In the genomic region with DNA sequence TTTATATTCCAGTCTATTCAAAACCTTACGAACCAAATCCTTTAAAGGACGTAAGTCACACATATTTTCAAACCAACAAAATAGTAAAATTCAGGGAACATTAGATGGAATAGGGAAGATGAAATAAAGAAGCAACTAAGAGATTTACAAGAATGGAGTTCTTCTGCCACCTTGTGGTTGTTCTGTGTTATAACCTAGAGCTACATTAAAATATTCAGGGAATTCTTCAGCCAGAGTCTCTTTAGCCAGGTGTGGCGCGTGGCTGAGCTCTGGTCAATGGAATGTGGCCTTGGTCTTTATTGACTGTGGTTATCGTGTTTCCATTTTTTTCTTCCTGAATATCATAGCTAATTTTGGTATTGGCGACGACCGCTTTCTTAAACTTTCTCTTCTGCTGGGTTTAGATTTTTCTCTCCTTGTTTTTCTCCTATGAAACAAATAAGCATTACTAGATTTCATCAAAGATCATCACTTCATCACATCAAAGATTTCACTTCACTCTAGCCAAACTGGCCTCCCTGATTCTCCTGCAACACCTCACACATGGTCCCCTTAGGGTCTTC, we compare ENCODE assay signal across 7 cellular contexts.
DNase-seq lines count a peak whose midpoint lies in the region; FAIRE-seq and TF ChIP-seq lines count a peak whose summit lies in the region.

No MANE protein-coding gene starts in this region.

- H3K9ac ChIP-seq in mammary epithelial cell (ENCODE audit: insufficient read depth, low read length): no peak overlapping the region
- H3K9ac ChIP-seq in kidney (ENCODE audit: low read length in 2 of 2): no peak overlapping the region

- POLR2A ChIA-PET in GM10248 (lab: Yijun Ruan, JAX): no interaction called here

- no peak overlapping the region for H2AFZ ChIP-seq in mammary epithelial cell (ENCODE audit: low read depth, low read length)

- no peak overlapping the region for H3K4me2 ChIP-seq in mammary epithelial cell (ENCODE audit: insufficient read depth, low read depth, low read length)

- no peaks in the 10 kb centered on the region for H3K36me3 ChIP-seq in mammary epithelial cell (ENCODE audit: insufficient read depth, low read length)
- no peaks in the 10 kb centered on the region for H3K36me3 ChIP-seq in kidney (ENCODE audit: control insufficient read depth in 1 of 2, insufficient read depth in 2 of 2, low read length in 2 of 2)
- no peaks in the 10 kb centered on the region for H3K36me3 ChIP-seq in tibial nerve

- H3K27me3 ChIP-seq in mammary epithelial cell (ENCODE audit: insufficient read depth, low read length): no peaks in the 10 kb centered on the region
- no peaks in the 10 kb centered on the region for H3K27me3 ChIP-seq in tibial nerve

- FAIRE-seq in kidney (lab: Jason Lieb, UNC): peak; percentile 96

- TF ChIP-seq POLR2A in tibial nerve (IDR thresholded peaks at IDR 0.05): no peak

- H3K27ac ChIP-seq in mammary epithelial cell (ENCODE audit: insufficient read depth, low read depth, low read length) (no peak overlapping the region), kidney (ENCODE audit: low read depth in 2 of 2, low read length in 2 of 2) (no peak overlapping the region), tibial nerve (no peak overlapping the region)

- CTCF ChIA-PET in GM10248 (lab: Yijun Ruan, JAX): interaction anchor here (0.6 to 3.9 kb wide), 26 partner anchors 10 to 621 kb away, joined by 3 to 22 read pairs (median 4); no protein-coding TSS in a partner anchor
- CTCF ChIA-PET in mammary epithelial cell (lab: Charles Lee; ENCODE audit: low non-redundant PET): no interaction called here

- no peaks in the 10 kb centered on the region for H3K79me2 ChIP-seq in mammary epithelial cell (ENCODE audit: insufficient read depth, low read length)

- in situ Hi-C loops in mammary epithelial cell (cut with MboI; ENCODE audit: low sequenced_read_pairs in 2 of 2): no loop called here

- peak; percentile 63 for TF ChIP-seq CTCF in GM10248 (IDR thresholded peaks at IDR 0.05; ENCODE audit: control extremely low read depth, extremely low read depth, low read depth, missing control alignments)
- TF ChIP-seq CTCF in mammary epithelial cell (conservative IDR thresholded peaks at IDR 0.05 in 1 of 2, IDR thresholded peaks at IDR 0.05 in 1 of 2; ENCODE audit: extremely low read depth in 1 of 2, insufficient read depth in 1 of 2, low read depth in 1 of 2, low read length in 2 of 2): peak; percentile 53 to 65
- peak; percentile 61 for TF ChIP-seq CTCF in kidney (IDR thresholded peaks at IDR 0.05; ENCODE audit: borderline replicate concordance, extremely low read depth, insufficient read depth)
- TF ChIP-seq CTCF in tibial nerve (IDR thresholded peaks at IDR 0.05): peak; percentile 59 to 83 (median 68)

- BruUV-seq in mammary epithelial cell (replicated peaks; lab: Mats Ljungman, UMichigan): no TSS peak

- TF ChIP-seq EP300 in tibial nerve (IDR thresholded peaks at IDR 0.05): no peak

- H3K4me1 ChIP-seq in mammary epithelial cell (ENCODE audit: insufficient read depth, low read length) (no peaks in the 10 kb centered on the region), kidney (ENCODE audit: control insufficient read depth in 1 of 2, insufficient read depth in 1 of 2, low read depth in 1 of 2, low read length in 2 of 2) (no peaks in the 10 kb centered on the region), tibial nerve (peaks cover 0 to 5% (median 0%) of the 10 kb centered on the region in 4 donors)

- H3K4me3 ChIP-seq in mammary epithelial cell (replicated peaks in 1 of 3; ENCODE audit: insufficient read depth in 1 of 3, low read depth in 2 of 3, low read length in 3 of 3) (no peak overlapping the region), kidney (ENCODE audit: low read length in 2 of 2) (no peak overlapping the region), tibial nerve (no peak overlapping the region)

- DNase-seq in GM10248 (ENCODE audit: extremely low spot score) (peak; percentile 34), HT1080 (ENCODE audit: low read depth) (peak; percentile 47), NCI-H82 treated with DMSO at 0.1 percent for 48 hours (lab: John Stamatoyannopoulos, UW; ENCODE audit: unreplicated experiment) (peak; percentile 66), mammary epithelial cell (peak; percentile 37), kidney (no peak), tibial nerve (ENCODE audit: low spot score in 2 of 2) (no peak)
- no peak for DNase-seq in stimulated activated CD4-positive, alpha-beta T cell treated with anti-CD3 and anti-CD28 coated beads, Interleukin-4, amount 100 ng/mL, for 4 hours

- intact Hi-C loops in mammary epithelial cell (cut with micrococcal nuclease) (no loop called here), kidney (cut with DNase I) (no loop called here)

- H3K9me3 ChIP-seq in mammary epithelial cell (replicated peaks; ENCODE audit: insufficient read depth, low read length): no peaks in the 10 kb centered on the region
- no peaks in the 10 kb centered on the region for H3K9me3 ChIP-seq in kidney (ENCODE audit: control insufficient read depth in 1 of 2, low read length in 2 of 2)
- H3K9me3 ChIP-seq in tibial nerve: no peaks in the 10 kb centered on the region

- 0% methylated on average over 8 of the region's 8 CpGs for WGBS in mammary epithelial cell (ENCODE audit: low coverage, missing lambda C conversion rate)
- 12% methylated on average over 8 of the region's 8 CpGs for WGBS in tibial nerve, 2 donors

- no peaks in the 10 kb centered on the region for H4K20me1 ChIP-seq in mammary epithelial cell (ENCODE audit: insufficient read depth, low read length)

- dilution Hi-C loops in mammary epithelial cell (cut with HindIII; ENCODE audit: low sequenced_read_pairs): no loop called here

Comparison
In these comparisons a context has a peak if more than half of its experiments do, and no peak if none do; other contexts are left out.
1. DNase-seq: peak in GM10248 (single experiment), HT1080 (single experiment), NCI-H82 treated with DMSO at 0.1 percent for 48 hours (single experiment) and mammary epithelial cell (single experiment); none in kidney (single experiment), tibial nerve (0 of 2) and stimulated activated CD4-positive, alpha-beta T cell treated with anti-CD3 and anti-CD28 coated beads, Interleukin-4, amount 100 ng/mL, for 4 hours (0 of 2).
2. Peak in every context shown above with its lines, with median percentiles within 50 percentile points of each other: CTCF ChIP-seq.